In genomic region chr11:88353386-88353785, GRCh38 we compare ENCODE assay signal across 1 cellular context.
A peak's percentile ranks its signal among the peaks of the same experiment; 100 is the strongest.
TF ChIP-seq lines count a peak whose summit lies in the region.

No MANE protein-coding gene starts in this region.

TF ChIP-seq in GM12878, 131 proteins besides CTCF, POLR2A, EP300 and RAD21:
- peak; percentile 61 for TF ChIP-seq CREB1 (IDR thresholded peaks at IDR 0.05; ENCODE audit: low read depth)
- peak; percentile 9; the same call in 1 of the 2 replicates for TF ChIP-seq FOXM1 (IDR thresholded peaks at IDR 0.05; ENCODE audit: low read depth, low read length)
- TF ChIP-seq CREM (IDR thresholded peaks at IDR 0.05; ENCODE audit: low read depth): peak; percentile 24; the same call in 1 of the 2 replicates
- TF ChIP-seq ELK1 (IDR thresholded peaks at IDR 0.05; ENCODE audit: low read depth, low read length): no peak
